12 cellular contexts compared by ENCODE assay signal in genomic region chr12:6548556-6549378, GRCh38.
DNase-seq lines count a peak whose midpoint lies in the region; ATAC-seq and TF ChIP-seq lines count a peak whose summit lies in the region.
"Had no signal": no experiment of that assay in that cellular context is flagged by ENCODE, and none has a peak within 500 bp of the region (broad histone marks: within the 10 kb centered on the region; RNA-seq: fewer than 3 reads in every experiment).

No MANE protein-coding gene starts in this region.

- H3K36me3 ChIP-seq in ACC112 (ENCODE audit: insufficient read depth, low read length), result 0 out of 2 replicates have a peak, but pooled peaks cover 7% of the 10 kb centered on the region

- H2AFZ ChIP-seq in ACC112 (ENCODE audit: low read length, unreplicated experiment), result no peak overlapping the region
- H2AFZ ChIP-seq: parathyroid adenoma had no signal

- H3K4me3 ChIP-seq in ACC112 (ENCODE audit: low read depth, low read length), result peak overlapping the region; percentile 70; the same call in 1 of the 2 replicates

- no peaks in the 10 kb centered on the region for H3K27me3 Mint-ChIP-seq in dendritic cell treated with granulocyte-macrophage colony-stimulating factor and Interleukin-4, amounts not matched to agents 40 ng/mL and 50 ng/mL, for 4 days
- H3K27me3 Mint-ChIP-seq in nephron progenitor cell (ENCODE audit: low read depth, poor library complexity), result no peaks in the 10 kb centered on the region
- H3K27me3 Mint-ChIP-seq: stimulated activated naive B cell treated with anti-CD40 and anti-IgM and Interleukin-4, amounts not matched to agents 10 μg/mL and 1 μg/mL and 100 μg/mL, for 72 hours had no signal

- peaks cover 48% of the 10 kb centered on the region for H3K79me2 ChIP-seq in ACC112 (ENCODE audit: control insufficient read depth, insufficient read depth, low read length, unreplicated experiment)
- H3K79me2 ChIP-seq: parathyroid adenoma had no signal

- intact Hi-C loops in dendritic cell treated with granulocyte-macrophage colony-stimulating factor and Interleukin-4, amounts not matched to agents 40 ng/mL and 50 ng/mL, for 4 days (cut with micrococcal nuclease), result no loop called here

- peaks cover 94% of the 10 kb centered on the region for H3K36me3 Mint-ChIP-seq in dendritic cell treated with granulocyte-macrophage colony-stimulating factor and Interleukin-4, amounts not matched to agents 40 ng/mL and 50 ng/mL, for 4 days (ENCODE audit: low read depth)
- peaks cover 47% of the 10 kb centered on the region for H3K36me3 Mint-ChIP-seq in nephron progenitor cell (ENCODE audit: low read depth)

- H3K4me1 ChIP-seq in ACC112 (ENCODE audit: control insufficient read depth, insufficient read depth, low read length, unreplicated experiment), result peaks cover 67% of the 10 kb centered on the region

- peaks cover 73% of the 10 kb centered on the region for H3K4me1 Mint-ChIP-seq in dendritic cell treated with granulocyte-macrophage colony-stimulating factor and Interleukin-4, amounts not matched to agents 40 ng/mL and 50 ng/mL, for 4 days (ENCODE audit: low read depth)
- H3K4me1 Mint-ChIP-seq in nephron progenitor cell, result peaks cover 37% of the 10 kb centered on the region

- peak overlapping the region; percentile 86 for H3K27ac Mint-ChIP-seq in dendritic cell treated with granulocyte-macrophage colony-stimulating factor and Interleukin-4, amounts not matched to agents 40 ng/mL and 50 ng/mL, for 4 days
- H3K27ac Mint-ChIP-seq in nephron progenitor cell, result peak overlapping the region; percentile 47

- H3K27ac ChIP-seq in ACC112 (ENCODE audit: low read depth, low read length), result peak overlapping the region; percentile 82
- H3K27ac ChIP-seq: parathyroid adenoma had no signal

- no peak for TF ChIP-seq CTCF in nephron progenitor cell (IDR thresholded peaks at IDR 0.05)

- ATAC-seq in GM21723 (IDR thresholded peaks at IDR 0.05; ENCODE audit: unreplicated experiment) (no peak), GM18868 (IDR thresholded peaks at IDR 0.05; ENCODE audit: unreplicated experiment) (no peak), HG02623 (IDR thresholded peaks at IDR 0.05; ENCODE audit: unreplicated experiment) (no peak)
- ATAC-seq: stimulated activated naive B cell treated with anti-CD40 and anti-IgM and Interleukin-4, amounts not matched to agents 10 μg/mL and 1 μg/mL and 100 μg/mL, for 72 hours had no signal

- H3K9me3 Mint-ChIP-seq in dendritic cell treated with granulocyte-macrophage colony-stimulating factor and Interleukin-4, amounts not matched to agents 40 ng/mL and 50 ng/mL, for 4 days, result no peaks in the 10 kb centered on the region
- no peaks in the 10 kb centered on the region for H3K9me3 Mint-ChIP-seq in nephron progenitor cell
- H3K9me3 Mint-ChIP-seq: stimulated activated naive B cell treated with anti-CD40 and anti-IgM and Interleukin-4, amounts not matched to agents 10 μg/mL and 1 μg/mL and 100 μg/mL, for 72 hours had no signal

- peak overlapping the region; percentile 61 for H3K4me3 Mint-ChIP-seq in dendritic cell treated with granulocyte-macrophage colony-stimulating factor and Interleukin-4, amounts not matched to agents 40 ng/mL and 50 ng/mL, for 4 days
- H3K4me3 Mint-ChIP-seq in nephron progenitor cell, result no peak overlapping the region
- H3K4me3 Mint-ChIP-seq: stimulated activated naive B cell treated with anti-CD40 and anti-IgM and Interleukin-4, amounts not matched to agents 10 μg/mL and 1 μg/mL and 100 μg/mL, for 72 hours had no signal

- H3K27me3 ChIP-seq in ACC112 (ENCODE audit: insufficient read depth, low read length), result no peaks in the 10 kb centered on the region

- DNase-seq in NOMO-1 treated with DMSO at 0.1 percent for 48 hours (lab: John Stamatoyannopoulos, UW; ENCODE audit: unreplicated experiment) (peak; percentile 54), nephron progenitor cell (no peak), NCI-H526 treated with DMSO at 0.1 percent for 48 hours (lab: John Stamatoyannopoulos, UW) (no peak)
- DNase-seq: activated CD8-positive, alpha-beta memory T cell treated with anti-CD3 and anti-CD28 coated beads for 24 hours; NCI-H510A treated with DMSO at 0.1 percent for 48 hours; stimulated activated naive B cell treated with anti-CD40 and anti-IgM and Interleukin-4, amounts not matched to agents 10 μg/mL and 1 μg/mL and 100 μg/mL, for 72 hours had no signal
